In genomic region chr9:11204521-11204920, GRCh38 we compare ENCODE assay signal across 15 cellular contexts.
DNase-seq lines count a peak whose midpoint lies in the region; FAIRE-seq and TF ChIP-seq lines count a peak whose summit lies in the region.
"Had no signal": no experiment of that assay in that cellular context is flagged by ENCODE, and none has a peak within 500 bp of the region (broad histone marks: within the 10 kb centered on the region; RNA-seq: fewer than 3 reads in every experiment).

No MANE protein-coding gene starts in this region.

- no peak for TF ChIP-seq POLR2A in breast epithelium (IDR thresholded peaks at IDR 0.05)

- H4K20me1 ChIP-seq in OCI-LY3 (ENCODE audit: insufficient read depth, low read length) = no peaks in the 10 kb centered on the region

- no peak for FAIRE-seq in bronchial epithelial cell (lab: Jason Lieb, UNC)
- FAIRE-seq: GM12891 had no signal

- H3K36me3 Mint-ChIP-seq in MCF 10A (ENCODE audit: insufficient read depth, unreplicated experiment) (no peaks in the 10 kb centered on the region), HFFc6 (ENCODE audit: low read depth) (no peaks in the 10 kb centered on the region)
- H3K36me3 Mint-ChIP-seq: CD4-positive, alpha-beta memory T cell had no signal

- no peaks in the 10 kb centered on the region for H3K79me2 ChIP-seq in OCI-LY3 (ENCODE audit: low read length)

- POLR2A ChIA-PET in MCF 10A (lab: Yijun Ruan, JAX) = no interaction called here

- H3K27me3 ChIP-seq in breast epithelium (no peaks in the 10 kb centered on the region), OCI-LY3 (ENCODE audit: low read depth, low read length) (no peaks in the 10 kb centered on the region), bronchial epithelial cell (ENCODE audit: control insufficient read depth, insufficient read depth, low read length) (no peaks in the 10 kb centered on the region)

- no peak overlapping the region for H3K4me2 ChIP-seq in OCI-LY3 (ENCODE audit: low read length)

- H3K36me3 ChIP-seq in breast epithelium = no peaks in the 10 kb centered on the region
- H3K36me3 ChIP-seq in OCI-LY3 (replicated peaks; ENCODE audit: low read depth, low read length) = no peaks in the 10 kb centered on the region
- H3K36me3 ChIP-seq in bronchial epithelial cell (ENCODE audit: control insufficient read depth, insufficient read depth, low read length) = no peaks in the 10 kb centered on the region

- H3K9ac ChIP-seq in OCI-LY3 (ENCODE audit: low read length) = no peak overlapping the region

- H3K27ac ChIP-seq in breast epithelium = no peak overlapping the region
- no peak overlapping the region for H3K27ac ChIP-seq in OCI-LY3 (ENCODE audit: low read length)

- H3K4me1 ChIP-seq in breast epithelium (no peaks in the 10 kb centered on the region), OCI-LY3 (ENCODE audit: low read length) (no peaks in the 10 kb centered on the region)

- H3K4me3 Mint-ChIP-seq in MCF 10A (ENCODE audit: unreplicated experiment) (no peak overlapping the region), HFFc6 (no peak overlapping the region)
- H3K4me3 Mint-ChIP-seq: B cell; CD4-positive, alpha-beta memory T cell; H9 had no signal

- 0 out of 2 replicates have a peak overlapping the region, but pooled peaks have one; percentile 31 for H2AFZ ChIP-seq in OCI-LY3 (ENCODE audit: low read depth, low read length)

- CTCF ChIA-PET in MCF 10A (lab: Yijun Ruan, JAX) = no interaction called here

- intact Hi-C loops in MCF 10A (cut with micrococcal nuclease) (no loop called here), breast epithelium (cut with DNase I; ENCODE audit: low total_unique reads) (no loop called here)

- no TSS peak for BruUV-seq in MCF 10A (replicated peaks; lab: Mats Ljungman, UMichigan)

- no peaks in the 10 kb centered on the region for H3K9me3 ChIP-seq in breast epithelium
- H3K9me3 ChIP-seq in OCI-LY3 (ENCODE audit: insufficient read depth, low read length) = no peaks in the 10 kb centered on the region

- H3K27me3 Mint-ChIP-seq in MCF 10A (ENCODE audit: insufficient read depth, unreplicated experiment) (no peaks in the 10 kb centered on the region), HFFc6 (ENCODE audit: insufficient read depth) (no peaks in the 10 kb centered on the region)
- H3K27me3 Mint-ChIP-seq: B cell; CD4-positive, alpha-beta memory T cell had no signal

- H3K4me3 ChIP-seq in breast epithelium = no peak overlapping the region
- no peak overlapping the region for H3K4me3 ChIP-seq in OCI-LY3 (ENCODE audit: low read length)
- H3K4me3 ChIP-seq in bronchial epithelial cell (ENCODE audit: low read depth, low read length) = no peak overlapping the region

- no peak for TF ChIP-seq CTCF in MCF 10A (IDR thresholded peaks at IDR 0.05; ENCODE audit: unreplicated experiment)
- no peak for TF ChIP-seq CTCF in breast epithelium (IDR thresholded peaks at IDR 0.05)
- no peak for TF ChIP-seq CTCF in OCI-LY3 (IDR thresholded peaks at IDR 0.05; ENCODE audit: low read depth, low read length)
- TF ChIP-seq CTCF in bronchial epithelial cell (IDR thresholded peaks at IDR 0.05; ENCODE audit: insufficient read depth, low read length, severe bottlenecking) = no peak
- TF ChIP-seq CTCF in HFFc6 (IDR thresholded peaks at IDR 0.05) = no peak

- DNase-seq in MCF 10A (ENCODE audit: unreplicated experiment) (peak; percentile 3), breast epithelium (ENCODE audit: low spot score in 2 of 2) (no peak), bronchial epithelial cell (ENCODE audit: low read depth) (peak; percentile 4), HFFc6 (no peak), NCI-H1105 treated with DMSO at 0.1 percent for 48 hours (lab: John Stamatoyannopoulos, UW) (no peak), GDM1 (lab: John Stamatoyannopoulos, UW) (no peak)
- DNase-seq: 8988T; C1 segment of cervical spinal cord; CD4-positive, alpha-beta memory T cell; DMS79; GOT3; H9 had no signal

- H3K27ac Mint-ChIP-seq in MCF 10A (ENCODE audit: low read depth, unreplicated experiment) (no peak overlapping the region), HFFc6 (no peak overlapping the region)
- H3K27ac Mint-ChIP-seq: B cell; CD4-positive, alpha-beta memory T cell; H9 had no signal

- H3K9me3 Mint-ChIP-seq in MCF 10A (ENCODE audit: unreplicated experiment) (no peaks in the 10 kb centered on the region), HFFc6 (peaks cover 23% of the 10 kb centered on the region)
- H3K9me3 Mint-ChIP-seq: H9 had no signal

- no peaks in the 10 kb centered on the region for H3K4me1 Mint-ChIP-seq in MCF 10A (ENCODE audit: insufficient read depth, unreplicated experiment)
- no peaks in the 10 kb centered on the region for H3K4me1 Mint-ChIP-seq in HFFc6 (ENCODE audit: low read depth)
- H3K4me1 Mint-ChIP-seq: B cell; CD4-positive, alpha-beta memory T cell had no signal

Comparison
In these comparisons a context has a peak if more than half of its experiments do, and no peak if none do; other contexts are left out.
1. DNase-seq: peak in MCF 10A (single experiment) and bronchial epithelial cell (single experiment); none in breast epithelium (0 of 2), HFFc6 (single experiment), NCI-H1105 treated with DMSO at 0.1 percent for 48 hours (single experiment) and GDM1 (single experiment).